8 cellular contexts compared by ENCODE assay signal in genomic region chr21:32826317-32827167, GRCh38. TPM values are rescaled to one million over a fixed set of nuclear protein-coding genes. Genes with fewer than 3 reads are reported as not detected.
DNase-seq lines count a peak whose midpoint lies in the region; ATAC-seq and TF ChIP-seq lines count a peak whose summit lies in the region.

No MANE protein-coding gene starts in this region.

- CTCF ChIA-PET in HEK293 (lab: Yijun Ruan, JAX) = interaction anchor here (0.5 to 3.4 kb wide), 30 partner anchors 10 to 425 kb away, joined by 3 to 21 read pairs (median 3); a partner anchor contains a TSS
- CTCF ChIA-PET in activated CD4-positive, alpha-beta memory T cell treated with anti-CD3 and anti-CD28 coated beads, Interleukin-2, amount 10 ng/mL, durations not matched to agents 7 days and 5 days (lab: Charles Lee) = interaction anchor here (0.6 to 2.1 kb wide), 12 partner anchors 9 to 267 kb away, joined by 3 to 17 read pairs (median 3); no protein-coding TSS in a partner anchor

- no peaks in the 10 kb centered on the region for H3K79me2 ChIP-seq in DOHH2 (ENCODE audit: control insufficient read depth, low read length)

- H3K27me3 Mint-ChIP-seq in activated CD4-positive, alpha-beta memory T cell treated with anti-CD3 and anti-CD28 coated beads, Interleukin-2, amount 10 ng/mL, durations not matched to agents 7 days and 5 days = peaks cover 9% of the 10 kb centered on the region

- H3K9me2 ChIP-seq in DOHH2 (replicated peaks; ENCODE audit: control insufficient read depth, low read length) = no peaks in the 10 kb centered on the region

- H3K9me3 ChIP-seq in DOHH2 (ENCODE audit: control insufficient read depth, insufficient read depth, low read length) (no peaks in the 10 kb centered on the region), HEK293 (ENCODE audit: control insufficient read depth, insufficient read depth, low read depth, low read length) (no peaks in the 10 kb centered on the region)

- TF ChIP-seq CTCF in DOHH2 (IDR thresholded peaks at IDR 0.05; ENCODE audit: low read depth, low read length, poor library complexity, severe bottlenecking) (peak; percentile 58), HEK293 (tag by site-specific recombination; IDR thresholded peaks at IDR 0.05) (peak; percentile 80), foreskin fibroblast (IDR thresholded peaks at IDR 0.05; ENCODE audit: low read depth, low read length) (peak; percentile 54)

- H3K36me3 Mint-ChIP-seq in activated CD4-positive, alpha-beta memory T cell treated with anti-CD3 and anti-CD28 coated beads, Interleukin-2, amount 10 ng/mL, durations not matched to agents 7 days and 5 days (ENCODE audit: low read depth) = no peaks in the 10 kb centered on the region

- no peaks in the 10 kb centered on the region for H4K20me1 ChIP-seq in DOHH2 (ENCODE audit: control insufficient read depth, insufficient read depth, low read depth, low read length)

- ATAC-seq in GM18517 (IDR thresholded peaks at IDR 0.05; ENCODE audit: unreplicated experiment) = no peak

- no peaks in the 10 kb centered on the region for H3K9me3 Mint-ChIP-seq in activated CD4-positive, alpha-beta memory T cell treated with anti-CD3 and anti-CD28 coated beads, Interleukin-2, amount 10 ng/mL, durations not matched to agents 7 days and 5 days

- no peaks in the 10 kb centered on the region for H3K4me1 Mint-ChIP-seq in activated CD4-positive, alpha-beta memory T cell treated with anti-CD3 and anti-CD28 coated beads, Interleukin-2, amount 10 ng/mL, durations not matched to agents 7 days and 5 days

- DNase-seq in NCI-H345 treated with DMSO at 0.1 percent for 48 hours (lab: John Stamatoyannopoulos, UW; ENCODE audit: unreplicated experiment) (peak; percentile 33), foreskin fibroblast (peak; percentile 55 to 75), occipital lobe (lab: John Stamatoyannopoulos, UW) (peak; percentile 4), NCI-H446 treated with DMSO at 0.1 percent for 48 hours (lab: John Stamatoyannopoulos, UW) (no peak)
- DNase-seq in activated CD4-positive, alpha-beta memory T cell treated with anti-CD3 and anti-CD28 coated beads, Interleukin-2, amount 10 ng/mL, durations not matched to agents 7 days and 5 days = peak; percentile 41

- H3K4me1 ChIP-seq in DOHH2 (ENCODE audit: control insufficient read depth, low read length) = no peaks in the 10 kb centered on the region
- no peaks in the 10 kb centered on the region for H3K4me1 ChIP-seq in HEK293 (ENCODE audit: control insufficient read depth, insufficient read depth, low read length)

- no peaks in the 10 kb centered on the region for H3K27me3 ChIP-seq in DOHH2 (ENCODE audit: control insufficient read depth, low read length)

- H3K4me3 Mint-ChIP-seq in activated CD4-positive, alpha-beta memory T cell treated with anti-CD3 and anti-CD28 coated beads, Interleukin-2, amount 10 ng/mL, durations not matched to agents 7 days and 5 days = no peak overlapping the region

- no peaks in the 10 kb centered on the region for H3F3A ChIP-seq in DOHH2 (ENCODE audit: control insufficient read depth, insufficient read depth)

- POLR2A ChIA-PET in HEK293 (lab: Yijun Ruan, JAX) = no interaction called here
- POLR2A ChIA-PET in activated CD4-positive, alpha-beta memory T cell treated with anti-CD3 and anti-CD28 coated beads, Interleukin-2, amount 10 ng/mL, durations not matched to agents 7 days and 5 days (lab: Charles Lee) = no interaction called here

- no peak overlapping the region for H3K4me3 ChIP-seq in DOHH2 (ENCODE audit: low read length)
- H3K4me3 ChIP-seq in HEK293 (ENCODE audit: low read depth, low read length) = no peak overlapping the region
- no peak overlapping the region for H3K4me3 ChIP-seq in foreskin fibroblast (ENCODE audit: low read depth in 1 of 2, low read length in 2 of 2)

- no peak overlapping the region for H3K4me2 ChIP-seq in DOHH2 (ENCODE audit: low read length)

- no peaks in the 10 kb centered on the region for H3K36me3 ChIP-seq in DOHH2 (ENCODE audit: control insufficient read depth, low read length)
- no peaks in the 10 kb centered on the region for H3K36me3 ChIP-seq in HEK293 (ENCODE audit: control insufficient read depth in 2 of 2, insufficient read depth in 1 of 2, low read length in 2 of 2)

- H3K27ac Mint-ChIP-seq in activated CD4-positive, alpha-beta memory T cell treated with anti-CD3 and anti-CD28 coated beads, Interleukin-2, amount 10 ng/mL, durations not matched to agents 7 days and 5 days = no peak overlapping the region

- H3K27ac ChIP-seq in DOHH2 (ENCODE audit: low read depth, low read length) (no peak overlapping the region), HEK293 (ENCODE audit: extremely low read depth, low read depth, low read length) (no peak overlapping the region)

TF ChIP-seq in HEK293, 187 proteins besides CTCF, POLR2A, EP300 and RAD21 (continues in another document):
- TF ChIP-seq PBX3 (CRISPR knock-in tag; IDR thresholded peaks at IDR 0.05) (no peak), PRDM10 (tag by site-specific recombination; IDR thresholded peaks at IDR 0.05) (peak; percentile 39; the same call in 1 of the 2 replicates), ZNF202 (tag by site-specific recombination; IDR thresholded peaks at IDR 0.05; ENCODE audit: borderline replicate concordance) (no peak), SP7 (tag by site-specific recombination; IDR thresholded peaks at IDR 0.05) (peak; percentile 18; the same call in 1 of the 2 replicates), ZBTB49 (tag by site-specific recombination; IDR thresholded peaks at IDR 0.05; ENCODE audit: low read depth) (no peak), ZNF768 (tag by site-specific recombination; IDR thresholded peaks at IDR 0.05) (no peak), ZNF654 (tag by site-specific recombination; IDR thresholded peaks at IDR 0.05; ENCODE audit: low read depth) (peak; percentile 95), ZBTB17 (tag by site-specific recombination; IDR thresholded peaks at IDR 0.05) (no peak), ZNF223 (tag by site-specific recombination; IDR thresholded peaks at IDR 0.05) (no peak)

RNA-seq across cellular contexts. Expression of gene PAXBP1, which starts 55.0 kb away (rescaled TPM):
- total RNA-seq in activated CD4-positive, alpha-beta memory T cell treated with anti-CD3 and anti-CD28 coated beads, Interleukin-2, amount 10 ng/mL, durations not matched to agents 7 days and 5 days = 10 to 100 TPM; 46.1 to 47.9 TPM
- total RNA-seq in occipital lobe = 85.2 TPM
